Comparison of ENCODE assay signal across 26 cellular contexts in genomic region chr20:20338133-20338730, GRCh38. TPM values are rescaled to one million over a fixed set of nuclear protein-coding genes. Genes with fewer than 3 reads are reported as not detected.
"Had no signal": no experiment of that assay in that cellular context is flagged by ENCODE, and none has a peak within 500 bp of the region (broad histone marks: within the 10 kb centered on the region; RNA-seq: fewer than 3 reads in every experiment).

No MANE protein-coding gene starts in this region.

- H3K4me3 ChIP-seq: body of pancreas, breast epithelium, Peyer's patch, SJSA1 had no signal

- H3K27me3 ChIP-seq: body of pancreas, Peyer's patch, SJSA1 had no signal

- H3K27ac ChIP-seq: body of pancreas, breast epithelium, Peyer's patch, SJSA1 had no signal

- DNase-seq: activated CD4-positive, alpha-beta T cell treated with anti-CD3 and anti-CD28 coated beads, Interleukin-2, amount 10 ng/mL, durations not matched to agents 24 days and 14 days; activated CD4-positive, alpha-beta T cell treated with anti-CD3 and anti-CD28 coated beads, Interleukin-2, amount 50 U/mL, for 4 hours; activated CD8-positive, alpha-beta T cell treated with anti-CD3 and anti-CD28 coated beads, Interleukin-2, amount 10 ng/mL, durations not matched to agents 7 days and 5 days; activated gamma-delta T cell; activated naive CD4-positive, alpha-beta T cell treated with Interleukin-2 at 50 U/mL for 16 hours; activated naive CD8-positive, alpha-beta T cell treated with anti-CD3 and anti-CD28 coated beads, Interleukin-2, amount 10 ng/mL, durations not matched to agents 7 days and 5 days; activated T-cell treated with anti-CD3 and anti-CD28 coated beads, Interleukin-2, amount 50 U/mL, for 24 hours; body of pancreas; Karpas-422; NCI-H1105; NCI-H1417 treated with DMSO at 0.1 percent for 48 hours; NCI-H187 treated with DMSO at 0.1 percent for 48 hours; NCI-H2081; NCI-H2171 treated with DMSO at 0.1 percent for 48 hours; NCI-H2227 treated with DMSO at 0.1 percent for 48 hours; NCI-H524 treated with DMSO at 0.1 percent for 48 hours; PC-3; Peyer's patch; RPMI8226; SHP77 treated with DMSO at 0.1 percent for 48 hours; SK-N-SH had no signal

- ATAC-seq: activated CD8-positive, alpha-beta T cell treated with anti-CD3 and anti-CD28 coated beads, Interleukin-2, amount 10 ng/mL, durations not matched to agents 7 days and 5 days; body of pancreas; PC-3 had no signal

- H3K36me3 ChIP-seq: breast epithelium, Peyer's patch, SJSA1 had no signal

RNA-seq across cellular contexts. Expression of gene INSM1, which starts 29.7 kb away (rescaled TPM):
- total RNA-seq: activated CD8-positive, alpha-beta T cell treated with anti-CD3 and anti-CD28 coated beads, Interleukin-2, amount 10 ng/mL, durations not matched to agents 7 days and 5 days; activated naive CD8-positive, alpha-beta T cell treated with anti-CD3 and anti-CD28 coated beads, Interleukin-2, amount 10 ng/mL, durations not matched to agents 7 days and 5 days; cardiac septum; MCF 10A; NCI-H460; SJSA1 had no signal
